8 cellular contexts compared by ENCODE assay signal in genomic region chr16:86554917-86555762, GRCh38. TPM values are rescaled to one million over a fixed set of nuclear protein-coding genes. Genes with fewer than 3 reads are reported as not detected.
DNase-seq lines count a peak whose midpoint lies in the region; ATAC-seq and TF ChIP-seq lines count a peak whose summit lies in the region.

Gene MTHFSD (minus strand): TSS chr16:86555235. CDS start chr16:86555184, 51 bp downstream.

- H3K4me1 Mint-ChIP-seq in WTC11, result peaks cover 9% of the 10 kb centered on the region; the same call in 1 of the 2 replicates

- no peak for DNase-seq in AG04449 (ENCODE audit: low read depth, low spot score)
- peak; percentile 78 for DNase-seq in NCI-H2227 treated with DMSO at 0.1 percent for 48 hours (lab: John Stamatoyannopoulos, UW)
- peak; percentile 94 for DNase-seq in WTC11 (ENCODE audit: low spot score)
- peak; percentile 91 to 93 for DNase-seq in cardiac fibroblast (ENCODE audit: low read depth in 2 of 2)
- DNase-seq in inferior parietal cortex (ENCODE audit: extremely low spot score), result peak; percentile 91
- peak; percentile 84 for DNase-seq in smooth muscle cell of the brain vasculature (ENCODE audit: low read depth, low spot score)

- POLR2A ChIA-PET in AG04449 (lab: Yijun Ruan, JAX) (interaction anchor here (0.5 kb wide), 1 partner anchor 957 kb away, joined by 4 read pairs; no protein-coding TSS in a partner anchor), WTC11 (lab: Charles Lee) (no interaction called here)

- H3K36me3 Mint-ChIP-seq in WTC11, result no peaks in the 10 kb centered on the region

- TF ChIP-seq CTCF in AG04449 (IDR thresholded peaks at IDR 0.05; ENCODE audit: insufficient read depth, low read length, missing control alignments) (no peak), WTC11 (IDR thresholded peaks at IDR 0.05) (no peak), cardiac fibroblast (IDR thresholded peaks at IDR 0.05; ENCODE audit: low read depth, low read length) (no peak)

- peak within 1 kb of the TSS; percentile 72 for H3K27ac Mint-ChIP-seq in WTC11

- no peaks in the 10 kb centered on the region for H3K9me3 Mint-ChIP-seq in WTC11

- H3K4me3 ChIP-seq in AG04449 (ENCODE audit: low read depth, low read length) (peak within 1 kb of the TSS; percentile 96), cardiac fibroblast (replicated peaks in 1 of 2; ENCODE audit: low read depth in 2 of 2, low read length in 2 of 2) (peak within 1 kb of the TSS; percentile 89 to 98)

- ATAC-seq in GM18907 (IDR thresholded peaks at IDR 0.05; ENCODE audit: unreplicated experiment), result peak; percentile 62
- peak; percentile 72 for ATAC-seq in HG03135 (IDR thresholded peaks at IDR 0.05; ENCODE audit: unreplicated experiment)
- ATAC-seq in WTC11, result peak; percentile 90

- CTCF ChIA-PET in AG04449 (lab: Yijun Ruan, JAX) (interaction anchor here (1.2 to 1.9 kb wide), 3 partner anchors 505 to 723 kb away, joined by 3 to 7 read pairs (median 5); no protein-coding TSS in a partner anchor), WTC11 (lab: Charles Lee) (interaction anchor here (0.6 to 1.0 kb wide), 2 partner anchors 38 to 522 kb away, joined by 3 to 4 read pairs; no protein-coding TSS in a partner anchor)

- no peaks in the 10 kb centered on the region; the same call in 1 of the 2 replicates for H3K27me3 Mint-ChIP-seq in WTC11 (ENCODE audit: low read depth)

- H3K4me3 Mint-ChIP-seq in WTC11, result peak within 1 kb of the TSS; percentile 94

TF ChIP-seq in WTC11, 78 proteins besides CTCF, POLR2A, EP300 and RAD21:
- 0 out of 2 replicates have a peak, but pooled peaks have one; percentile 16 for TF ChIP-seq HMGA2 (CRISPR knock-in tag; IDR thresholded peaks at IDR 0.05)
- TF ChIP-seq PREB (CRISPR knock-in tag; IDR thresholded peaks at IDR 0.05; ENCODE audit: borderline replicate concordance), result no peak
- TF ChIP-seq SP1 (CRISPR knock-in tag; conservative IDR thresholded peaks at IDR 0.05), result peak; percentile 89
- TF ChIP-seq FOXK1 (CRISPR knock-in tag; IDR thresholded peaks at IDR 0.05), result peak; percentile 61
- peak; percentile 78; the same call in 1 of the 2 replicates for TF ChIP-seq FOXP4 (CRISPR knock-in tag; IDR thresholded peaks at IDR 0.05)
- 0 out of 2 replicates have a peak, but pooled peaks have one; percentile 52 for TF ChIP-seq ZNF232 (CRISPR knock-in tag; IDR thresholded peaks at IDR 0.05)
- no peak for TF ChIP-seq ZBTB21 (CRISPR knock-in tag; IDR thresholded peaks at IDR 0.05; ENCODE audit: borderline replicate concordance)
- no peak for TF ChIP-seq PRRX2 (CRISPR knock-in tag; IDR thresholded peaks at IDR 0.05)
- peak; percentile 56; the same call in 1 of the 2 replicates for TF ChIP-seq KAT7 (CRISPR knock-in tag; IDR thresholded peaks at IDR 0.05; ENCODE audit: borderline replicate concordance)
- no peak for TF ChIP-seq JAZF1 (CRISPR knock-in tag; IDR thresholded peaks at IDR 0.05)
- TF ChIP-seq E2F5 (CRISPR knock-in tag; IDR thresholded peaks at IDR 0.05), result peak; percentile 52; the same call in 1 of the 2 replicates
- TF ChIP-seq ATF1 (CRISPR knock-in tag; IDR thresholded peaks at IDR 0.05), result peak; percentile 92; the same call in 1 of the 2 replicates
- peak; percentile 99 for TF ChIP-seq CREM (CRISPR knock-in tag; IDR thresholded peaks at IDR 0.05)
- TF ChIP-seq ZNF423 (CRISPR knock-in tag; IDR thresholded peaks at IDR 0.05), result no peak
- TF ChIP-seq RELA (CRISPR knock-in tag; IDR thresholded peaks at IDR 0.05; ENCODE audit: borderline replicate concordance), result 0 out of 2 replicates have a peak, but pooled peaks have one; percentile 19
- TF ChIP-seq GABPB1 (CRISPR knock-in tag; IDR thresholded peaks at IDR 0.05), result no peak
- peak; percentile 64 for TF ChIP-seq MAX (CRISPR knock-in tag; IDR thresholded peaks at IDR 0.05)
- 0 out of 2 replicates have a peak, but pooled peaks have one; percentile 30 for TF ChIP-seq USF2 (CRISPR knock-in tag; IDR thresholded peaks at IDR 0.05)
- 0 out of 2 replicates have a peak, but pooled peaks have one; percentile 42 for TF ChIP-seq HMGXB4 (CRISPR knock-in tag; IDR thresholded peaks at IDR 0.05)
- TF ChIP-seq CREB1 (CRISPR knock-in tag; IDR thresholded peaks at IDR 0.05), result peak; percentile 78; the same call in 1 of the 2 replicates
- 0 out of 2 replicates have a peak, but pooled peaks have one; percentile 43 for TF ChIP-seq GTF2I (CRISPR knock-in tag; conservative IDR thresholded peaks at IDR 0.05)

RNA-seq across cellular contexts. Expression of gene MTHFSD, which starts in this region (rescaled TPM):
- 14.1 to 15.7 TPM (median 15.3 TPM) in 3 replicates for total RNA-seq in WTC11 (2021)
